In the genomic region with DNA sequence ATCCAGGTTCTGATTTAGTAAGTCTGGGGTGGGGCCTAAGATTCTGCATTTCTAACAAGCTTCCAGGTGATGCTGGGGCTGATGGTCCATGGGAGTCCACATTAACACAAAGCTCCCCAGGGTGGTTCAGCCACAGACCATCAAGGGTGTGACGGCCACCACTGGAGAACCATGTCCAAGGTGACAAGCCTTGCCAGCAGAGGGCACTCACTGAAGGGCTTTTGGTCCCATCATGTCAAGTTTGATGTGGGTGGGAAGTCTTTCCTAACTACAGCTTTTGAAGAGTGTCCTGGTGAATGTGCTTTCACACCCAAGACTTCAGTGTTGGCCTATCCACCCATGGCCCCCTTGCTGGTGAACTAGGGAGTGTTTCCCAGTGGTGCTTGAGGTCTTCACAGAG, we compare ENCODE assay signal across 8 cellular contexts.
DNase-seq lines count a peak whose midpoint lies in the region; ATAC-seq and TF ChIP-seq lines count a peak whose summit lies in the region.

No MANE protein-coding gene starts in this region.

- DNase-seq in SIG-M5 treated with dmso at 0.1 percent for 504 hours (lab: John Stamatoyannopoulos, UW; ENCODE audit: unreplicated experiment) (peak; percentile 64), SIG-M5 (lab: John Stamatoyannopoulos, UW) (no peak), kidney tubule cell (ENCODE audit: low spot score) (peak; percentile 43)

- no peak overlapping the region for H3K9ac ChIP-seq in OCI-LY1 (ENCODE audit: low read length)

- H3K4me3 ChIP-seq in OCI-LY1 (ENCODE audit: low read depth, low read length, poor library complexity, severe bottlenecking) = no peak overlapping the region

- no peak overlapping the region for H2AFZ ChIP-seq in OCI-LY1 (ENCODE audit: low read length)

- H3K4me2 ChIP-seq in OCI-LY1 (ENCODE audit: low read length) = no peak overlapping the region

- no peaks in the 10 kb centered on the region for H3K9me2 ChIP-seq in OCI-LY1 (ENCODE audit: low read depth, low read length)

- H3K27me3 Mint-ChIP-seq in activated T-helper 17 cell treated with anti-CD3 and anti-CD28 coated beads, Interleukin-2, amount 50 U/mL, for 72 hours = peaks cover 6% of the 10 kb centered on the region

- H3K27ac Mint-ChIP-seq in activated T-helper 17 cell treated with anti-CD3 and anti-CD28 coated beads, Interleukin-2, amount 50 U/mL, for 72 hours = no peak overlapping the region

- no peaks in the 10 kb centered on the region for H3K4me1 ChIP-seq in OCI-LY1 (ENCODE audit: insufficient read depth, low read length, severe bottlenecking)

- no peak overlapping the region for H3K27ac ChIP-seq in OCI-LY1 (ENCODE audit: low read depth, low read length, poor library complexity, severe bottlenecking)

- no peaks in the 10 kb centered on the region for H3K4me1 Mint-ChIP-seq in activated T-helper 17 cell treated with anti-CD3 and anti-CD28 coated beads, Interleukin-2, amount 50 U/mL, for 72 hours

- H3K9me3 ChIP-seq in OCI-LY1 (ENCODE audit: low read length) = no peaks in the 10 kb centered on the region

- H3F3A ChIP-seq in OCI-LY1 (ENCODE audit: insufficient read depth, low read length) = no peaks in the 10 kb centered on the region

- no peaks in the 10 kb centered on the region for H3K36me3 ChIP-seq in OCI-LY1 (ENCODE audit: insufficient read depth, low read length)

- peak; percentile 65 for ATAC-seq in activated T-helper 17 cell treated with anti-CD3 and anti-CD28 coated beads, Interleukin-2, amount 50 U/mL, for 72 hours (replicated peaks)
- ATAC-seq in GM18867 (IDR thresholded peaks at IDR 0.05; ENCODE audit: unreplicated experiment) = no peak
- ATAC-seq in HG03571 (IDR thresholded peaks at IDR 0.05; ENCODE audit: unreplicated experiment) = no peak
- no peak for ATAC-seq in HG02970 (IDR thresholded peaks at IDR 0.05; ENCODE audit: low FRiP score, unreplicated experiment)

- H3K4me3 Mint-ChIP-seq in activated T-helper 17 cell treated with anti-CD3 and anti-CD28 coated beads, Interleukin-2, amount 50 U/mL, for 72 hours = no peak overlapping the region

- TF ChIP-seq CTCF in OCI-LY1 (IDR thresholded peaks at IDR 0.05; ENCODE audit: low read length) = peak; percentile 62

- H3K79me2 ChIP-seq in OCI-LY1 (ENCODE audit: insufficient read depth, low read length) = no peaks in the 10 kb centered on the region

- peaks cover 4% of the 10 kb centered on the region for H3K27me3 ChIP-seq in OCI-LY1 (ENCODE audit: insufficient read depth, low read length)

- H3K36me3 Mint-ChIP-seq in activated T-helper 17 cell treated with anti-CD3 and anti-CD28 coated beads, Interleukin-2, amount 50 U/mL, for 72 hours (ENCODE audit: low read depth) = no peaks in the 10 kb centered on the region

- no peaks in the 10 kb centered on the region for H4K20me1 ChIP-seq in OCI-LY1 (ENCODE audit: insufficient read depth, low read length)

- H3K9me3 Mint-ChIP-seq in activated T-helper 17 cell treated with anti-CD3 and anti-CD28 coated beads, Interleukin-2, amount 50 U/mL, for 72 hours = no peaks in the 10 kb centered on the region
